In the genomic region with DNA sequence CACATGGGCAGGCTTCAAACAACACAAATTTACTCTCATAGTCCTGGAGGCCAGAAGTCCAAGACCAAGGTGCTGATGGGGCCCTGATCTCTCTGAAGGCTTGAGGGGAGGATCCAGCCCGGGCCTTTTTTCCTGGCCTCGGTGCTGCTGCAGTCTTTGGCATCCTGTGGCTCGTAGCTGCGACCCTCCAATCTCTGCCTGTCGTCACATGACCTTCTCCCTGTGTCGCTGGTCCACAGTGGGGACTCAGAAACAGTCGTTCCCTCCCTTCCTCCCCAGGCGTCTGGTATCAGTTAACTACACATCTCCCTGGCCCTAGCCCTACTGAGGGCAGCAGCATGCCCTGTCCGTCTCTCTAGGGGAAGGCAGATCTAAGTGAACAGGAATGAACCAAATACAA, we compare ENCODE assay signal across 23 cellular contexts. TPM values are rescaled to one million over a fixed set of nuclear protein-coding genes. Genes with fewer than 3 reads are reported as not detected.
"Had no signal": no experiment of that assay in that cellular context is flagged by ENCODE, and none has a peak within 500 bp of the region (broad histone marks: within the 10 kb centered on the region; RNA-seq: fewer than 3 reads in every experiment).

No MANE protein-coding gene starts in this region.

- H3K9me3 ChIP-seq: ovary, sigmoid colon, testis had no signal

- H3K4me3 ChIP-seq: esophagus squamous epithelium, heart right ventricle, lung, ovary, psoas muscle, sigmoid colon, testis, tibial artery had no signal

- H3K27ac ChIP-seq: esophagus squamous epithelium, heart right ventricle, ovary, psoas muscle, sigmoid colon, testis, tibial artery had no signal

- H3K36me3 ChIP-seq: esophagus squamous epithelium, heart right ventricle, ovary, sigmoid colon, tibial artery had no signal

- H3K27me3 ChIP-seq: ovary, testis had no signal

- DNase-seq: cortex of kidney; effector memory CD8-positive, alpha-beta T cell; erythroblast; esophagus squamous epithelium; foreskin melanocyte; glutamatergic neuron; heart right ventricle; hippocampal formation; midbrain; naive thymus-derived CD4-positive, alpha-beta T cell; occipital lobe; ovary; right cardiac atrium; sigmoid colon; stimulated activated CD4-positive, alpha-beta T cell treated with anti-CD3 and anti-CD28 coated beads, Interleukin-2, amount 100 ng/mL, for 24 hours; stimulated activated CD4-positive, alpha-beta T cell treated with anti-CD3 and anti-CD28 coated beads, Interleukin-4, amount 100 ng/mL, for 24 hours; stimulated activated naive CD8-positive, alpha-beta T cell treated with anti-CD3 and anti-CD28 coated beads, Interleukin-15, Interleukin-2, amounts not matched to agents 100 U/mL and 50 U/mL, for 24 hours; substantia nigra; testis; tibial artery had no signal

- H3K4me1 ChIP-seq: esophagus squamous epithelium, heart right ventricle, psoas muscle, sigmoid colon, testis, tibial artery had no signal

RNA-seq across cellular contexts. Expression of a gene that starts 19.1 kb away (rescaled TPM):
- polyA plus RNA-seq: keratinocyte; naive thymus-derived CD4-positive, alpha-beta T cell had no signal
